Comparison of ENCODE assay signal across 1 cellular context in the genomic region with DNA sequence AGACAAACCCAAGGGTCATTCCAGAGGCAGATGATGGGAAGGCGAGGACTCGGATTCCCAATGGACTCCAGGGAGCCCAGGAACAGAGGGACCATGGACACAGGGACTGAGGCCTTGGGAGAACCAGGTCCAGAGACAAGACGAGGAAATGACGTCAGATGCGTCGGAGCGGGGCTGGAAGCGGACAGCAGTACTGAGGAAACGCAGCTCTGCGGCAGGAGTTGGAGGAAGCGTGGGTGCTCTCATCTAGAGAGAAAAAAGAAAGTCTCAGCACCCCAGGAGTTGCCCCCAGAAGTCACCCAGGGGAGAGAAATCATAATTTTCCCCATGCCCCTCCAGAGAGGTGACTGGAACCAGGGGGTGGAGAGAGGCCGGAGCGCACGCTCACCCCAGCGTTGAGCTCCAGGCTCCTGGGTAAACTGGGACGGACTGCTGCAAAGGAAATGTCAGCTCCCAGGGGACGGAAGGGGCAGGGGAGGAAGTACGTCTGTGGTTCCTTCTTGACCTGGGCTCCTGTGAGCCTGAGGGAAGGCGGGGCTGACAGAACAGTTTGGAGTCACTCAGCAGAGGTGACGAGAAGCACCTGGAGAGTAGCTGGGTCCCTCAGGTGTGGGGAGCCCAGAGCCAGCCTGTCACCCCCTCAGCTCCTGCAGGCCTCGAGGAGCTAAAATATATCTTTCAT.
A peak's percentile ranks its signal among the peaks of the same experiment; 100 is the strongest.
TF ChIP-seq lines count a peak whose summit lies in the region.

No MANE protein-coding gene starts in this region.

TF ChIP-seq in HepG2, 621 proteins besides CTCF, POLR2A, EP300 and RAD21:
- TF ChIP-seq CREB1 (IDR thresholded peaks at IDR 0.05) (peak; percentile 31), CREB1 (CRISPR knock-in tag; IDR thresholded peaks at IDR 0.05) (no peak), NFYB (CRISPR knock-in tag; IDR thresholded peaks at IDR 0.05) (no peak)
- TF ChIP-seq, protein P1, sequence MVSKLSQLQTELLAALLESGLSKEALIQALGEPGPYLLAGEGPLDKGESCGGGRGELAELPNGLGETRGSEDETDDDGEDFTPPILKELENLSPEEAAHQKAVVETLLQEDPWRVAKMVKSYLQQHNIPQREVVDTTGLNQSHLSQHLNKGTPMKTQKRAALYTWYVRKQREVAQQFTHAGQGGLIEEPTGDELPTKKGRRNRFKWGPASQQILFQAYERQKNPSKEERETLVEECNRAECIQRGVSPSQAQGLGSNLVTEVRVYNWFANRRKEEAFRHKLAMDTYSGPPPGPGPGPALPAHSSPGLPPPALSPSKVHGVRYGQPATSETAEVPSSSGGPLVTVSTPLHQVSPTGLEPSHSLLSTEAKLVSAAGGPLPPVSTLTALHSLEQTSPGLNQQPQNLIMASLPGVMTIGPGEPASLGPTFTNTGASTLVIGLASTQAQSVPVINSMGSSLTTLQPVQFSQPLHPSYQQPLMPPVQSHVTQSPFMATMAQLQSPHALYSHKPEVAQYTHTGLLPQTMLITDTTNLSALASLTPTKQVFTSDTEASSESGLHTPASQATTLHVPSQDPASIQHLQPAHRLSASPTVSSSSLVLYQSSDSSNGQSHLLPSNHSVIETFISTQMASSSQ (IDR thresholded peaks at IDR 0.05; ENCODE audit: low read depth) = no peak
- TF ChIP-seq, protein P1 (CRISPR knock-in tag; IDR thresholded peaks at IDR 0.05; ENCODE audit: borderline replicate concordance) = no peak
